Comparison of ENCODE assay signal across 8 cellular contexts in genomic region chr11:59053387-59053786, GRCh38. TPM values are rescaled to one million over a fixed set of nuclear protein-coding genes. Genes with fewer than 3 reads are reported as not detected.
DNase-seq lines count a peak whose midpoint lies in the region; ATAC-seq, FAIRE-seq and TF ChIP-seq lines count a peak whose summit lies in the region.

No MANE protein-coding gene starts in this region.

- H4K20me1 ChIP-seq in K562 (replicated peaks; ENCODE audit: control insufficient read depth, insufficient read depth, low read length): no peaks in the 10 kb centered on the region

- TF ChIP-seq EP300 in K562 (IDR thresholded peaks at IDR 0.05; ENCODE audit: low read length): no peak

- H3K4me3 ChIP-seq in K562: no peak overlapping the region

- H3K9me1 ChIP-seq in K562 (ENCODE audit: control insufficient read depth, insufficient read depth, low read length): no peaks in the 10 kb centered on the region

- FAIRE-seq in K562 (lab: Jason Lieb, UNC): peak; percentile 90

- TF ChIP-seq POLR2A in K562 (conservative IDR thresholded peaks at IDR 0.05): no peak

- no peaks in the 10 kb centered on the region for H3K36me3 ChIP-seq in K562 (ENCODE audit: control insufficient read depth, insufficient read depth, low read length)

- intact Hi-C loops in K562 (cut with micrococcal nuclease): loop anchor here (1.0 to 10.0 kb wide), 4 partner anchors 49 to 419 kb away; no protein-coding TSS in a partner anchor

- CTCF ChIA-PET in K562 (lab: Yijun Ruan, JAX; ENCODE audit: low intra/inter-chr PET ratio): interaction anchor here (0.6 to 1.5 kb wide), 2 partner anchors 83 to 376 kb away, joined by 3 to 8 read pairs; no protein-coding TSS in a partner anchor

- DNase-seq in AG08396 (ENCODE audit: low spot score): peak; percentile 21
- peak; percentile 56 for DNase-seq in UCSD-AML1 (lab: John Stamatoyannopoulos, UW; ENCODE audit: unreplicated experiment)
- DNase-seq in K562 (ENCODE audit: extremely low read depth in 1 of 4, low spot score in 3 of 4): peak; percentile 17 to 77 (median 38)
- peak; percentile 86 for DNase-seq in left kidney (ENCODE audit: low read depth, low spot score)
- peak; percentile 63 to 79 for DNase-seq in stimulated activated CD4-positive, alpha-beta T cell treated with anti-CD3 and anti-CD28 coated beads, Interleukin-4, amount 100 ng/mL, for 4 hours

- no peak overlapping the region for H3K27ac ChIP-seq in K562 (ENCODE audit: extremely low read depth, low read depth, low read length)

- no peak overlapping the region for H3K9ac ChIP-seq in K562 (ENCODE audit: insufficient read depth in 1 of 2, low read depth in 2 of 2, low read length in 2 of 2)

- TF ChIP-seq CTCF in K562 (IDR thresholded peaks at IDR 0.05 in 2 of 3, conservative IDR thresholded peaks at IDR 0.05 in 1 of 3; ENCODE audit: insufficient read depth in 2 of 3, low read depth in 1 of 3, low read length in 3 of 3): peak; percentile 57 to 69 (median 65)

- peak in 1 of 2 experiments; percentile 53; a peak in 3 of 4 replicates for TF ChIP-seq RAD21 in K562 (CRISPR knock-in tag; conservative IDR thresholded peaks at IDR 0.05 in 1 of 2, IDR thresholded peaks at IDR 0.05 in 1 of 2)

- no peak overlapping the region for H3K4me2 ChIP-seq in K562 (ENCODE audit: insufficient read depth, low read length)

- no peak overlapping the region for H2AFZ ChIP-seq in K562 (ENCODE audit: low read depth, low read length)

- 0% methylated on average over 2 of the region's 2 CpGs for WGBS in K562 (ENCODE audit: insufficient coverage, low coverage, missing lambda C conversion rate)

- POLR2A ChIA-PET in K562 (lab: Yijun Ruan, JAX): interaction anchor here (1.2 kb wide), 1 partner anchor 105 kb away, joined by 3 read pairs; no protein-coding TSS in a partner anchor

- H3K4me1 ChIP-seq in K562 (replicated peaks in 1 of 2; ENCODE audit: control insufficient read depth in 2 of 2, insufficient read depth in 2 of 2, low read length in 2 of 2): no peaks in the 10 kb centered on the region

- H3K9me3 ChIP-seq in K562 (replicated peaks; ENCODE audit: control insufficient read depth, insufficient read depth, low read depth, low read length): no peaks in the 10 kb centered on the region

- in situ Hi-C loops in K562 (cut with MboI): loop anchor here (5.0 kb wide), 1 partner anchor 104 kb away; no protein-coding TSS in a partner anchor

- H3K79me2 ChIP-seq in K562 (ENCODE audit: control insufficient read depth, insufficient read depth, low read length): no peaks in the 10 kb centered on the region

- H3K27me3 ChIP-seq in K562 (ENCODE audit: control insufficient read depth in 2 of 2, insufficient read depth in 2 of 2, low read length in 2 of 2): no peaks in the 10 kb centered on the region

- no TSS peak for BruUV-seq in K562 (replicated peaks; lab: Mats Ljungman, UMichigan)

- peak; percentile 62 for ATAC-seq in GM18511 (IDR thresholded peaks at IDR 0.05; ENCODE audit: unreplicated experiment)
- peak; percentile 66 for ATAC-seq in HG03565 (IDR thresholded peaks at IDR 0.05; ENCODE audit: unreplicated experiment)
- ATAC-seq in K562: peak; percentile 85
- no peak for ATAC-seq in GM19324 (IDR thresholded peaks at IDR 0.05; ENCODE audit: low FRiP score, unreplicated experiment)

TF ChIP-seq in K562, 482 proteins besides CTCF, POLR2A, EP300 and RAD21:
- TF ChIP-seq ZNF212 (CRISPR knock-in tag; IDR thresholded peaks at IDR 0.05) (no peak), ZNF347 (CRISPR knock-in tag; IDR thresholded peaks at IDR 0.05; ENCODE audit: low read depth) (no peak), SRSF3 (IDR thresholded peaks at IDR 0.05; ENCODE audit: insufficient read depth, low read length) (no peak), NFIX (CRISPR knock-in tag; IDR thresholded peaks at IDR 0.05; ENCODE audit: low read depth) (no peak), THRAP3 (IDR thresholded peaks at IDR 0.05; ENCODE audit: borderline replicate concordance) (no peak), PURB (CRISPR knock-in tag; IDR thresholded peaks at IDR 0.05; ENCODE audit: low read depth) (no peak), ATF7 (IDR thresholded peaks at IDR 0.05) (no peak), NBN (IDR thresholded peaks at IDR 0.05; ENCODE audit: low read depth) (no peak), NFATC3 (IDR thresholded peaks at IDR 0.05) (no peak), POU5F1 (IDR thresholded peaks at IDR 0.05; ENCODE audit: borderline replicate concordance, low read depth, low read length, partially characterized antibody) (no peak), HOXB6 (CRISPR knock-in tag; IDR thresholded peaks at IDR 0.05; ENCODE audit: borderline replicate concordance) (no peak)
- TF ChIP-seq, protein P1, sequence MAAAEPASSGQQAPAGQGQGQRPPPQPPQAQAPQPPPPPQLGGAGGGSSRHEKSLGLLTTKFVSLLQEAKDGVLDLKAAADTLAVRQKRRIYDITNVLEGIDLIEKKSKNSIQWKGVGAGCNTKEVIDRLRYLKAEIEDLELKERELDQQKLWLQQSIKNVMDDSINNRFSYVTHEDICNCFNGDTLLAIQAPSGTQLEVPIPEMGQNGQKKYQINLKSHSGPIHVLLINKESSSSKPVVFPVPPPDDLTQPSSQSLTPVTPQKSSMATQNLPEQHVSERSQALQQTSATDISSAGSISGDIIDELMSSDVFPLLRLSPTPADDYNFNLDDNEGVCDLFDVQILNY (CRISPR knock-in tag; IDR thresholded peaks at IDR 0.05): no peak

RNA-seq across cellular contexts. Expression of gene GLYATL1B, which starts 32.7 kb away (rescaled TPM):
- not detected in 2 replicates for total RNA-seq in K562 (2011; cell fraction: chromatin; rRNA removed; ENCODE audit: low replicate concordance)
- not detected in 2 replicates for total RNA-seq in K562 (2011; cell fraction: nucleolus; rRNA removed)
- not detected in 2 replicates for total RNA-seq in K562 (2011; cell fraction: nucleoplasm; rRNA removed)
- not detected in 2 replicates for total RNA-seq in K562 (2014; rRNA removed)
- not detected in 2 replicates for total RNA-seq in K562 (2014; rRNA removed; fragmentation: Illumina TruSeq; extraction: Trizol)
- not detected in 2 replicates for total RNA-seq in K562 (2015; rRNA removed; fragmentation: Illumina TruSeq; extraction: Trizol)
- not detected in 2 replicates for total RNA-seq in K562 (2021)
- polyA plus RNA-seq in K562 (2011; rRNA removed): not detected in 2 replicates
- not detected in 2 replicates for polyA plus RNA-seq in K562 (2011; cell fraction: cytosol; rRNA removed)
- polyA plus RNA-seq in K562 (2011; cell fraction: nucleus; rRNA removed): not detected in 2 replicates
- polyA plus RNA-seq in K562 (2012): not detected in 2 replicates
- polyA plus RNA-seq in K562 (2014; fragmentation: Illumina TruSeq; extraction: Trizol): not detected in 2 replicates
- not detected for polyA plus RNA-seq in K562 (2014; fragmentation: Nextera tagmentation; extraction: Ambion mirVana)
- polyA plus RNA-seq in K562 (2014; rRNA removed): not detected in 2 replicates
- not detected in 2 replicates for polyA minus RNA-seq in K562 (2011; rRNA and poly(A)+ RNA removed)
- not detected in 2 replicates for polyA minus RNA-seq in K562 (2011; cell fraction: cytosol; rRNA and poly(A)+ RNA removed)
- not detected in 2 replicates for polyA minus RNA-seq in K562 (2011; cell fraction: nucleus; rRNA and poly(A)+ RNA removed)

RNA-seq across cellular contexts. Expression of gene FAM111B, which starts 53.6 kb away (rescaled TPM):
- total RNA-seq in K562 (2011; cell fraction: chromatin; rRNA removed; ENCODE audit: low replicate concordance): not detected in 2 replicates
- not detected in 2 replicates for total RNA-seq in K562 (2011; cell fraction: nucleolus; rRNA removed)
- total RNA-seq in K562 (2011; cell fraction: nucleoplasm; rRNA removed): not detected in 2 replicates
- total RNA-seq in K562 (2014; rRNA removed) (not detected in 2 replicates), K562 (2014; rRNA removed; fragmentation: Illumina TruSeq; extraction: Trizol) (not detected in 2 replicates), K562 (2015; rRNA removed; fragmentation: Illumina TruSeq; extraction: Trizol) (0.26 and 0.33 TPM in 2 replicates), K562 (2021) (0.13 TPM in 1 of 2 replicates, not detected in the other)
- polyA plus RNA-seq in K562 (2011; rRNA removed) (not detected in 2 replicates), K562 (2014; fragmentation: Illumina TruSeq; extraction: Trizol) (0.04 TPM in 1 of 2 replicates, not detected in the other), K562 (2014; fragmentation: Nextera tagmentation; extraction: Ambion mirVana) (under 1 TPM in 1 of 2 experiments, not detected in 1; 0.01 TPM), K562 (2014; rRNA removed) (0.07 TPM in 1 of 2 replicates, not detected in the other)
- polyA plus RNA-seq in K562 (2011; cell fraction: cytosol; rRNA removed): not detected in 2 replicates
- not detected in 2 replicates for polyA plus RNA-seq in K562 (2011; cell fraction: nucleus; rRNA removed)
- polyA plus RNA-seq in K562 (2012): 0.03 and 0.07 TPM in 2 replicates
- polyA minus RNA-seq in K562 (2011; rRNA and poly(A)+ RNA removed): not detected in 2 replicates
- not detected in 2 replicates for polyA minus RNA-seq in K562 (2011; cell fraction: cytosol; rRNA and poly(A)+ RNA removed)
- polyA minus RNA-seq in K562 (2011; cell fraction: nucleus; rRNA and poly(A)+ RNA removed): 0.13 TPM in 1 of 2 replicates, not detected in the other

Comparison
In these comparisons a context has a peak if more than half of its experiments do, and no peak if none do; other contexts are left out.
1. DNase-seq: peak in every context shown above with its lines; median percentile 86 in left kidney; 71 in stimulated activated CD4-positive, alpha-beta T cell treated with anti-CD3 and anti-CD28 coated beads, Interleukin-4, amount 100 ng/mL, for 4 hours; 56 in UCSD-AML1; 38 in K562; 21 in AG08396.